1 cellular context compared by ENCODE assay signal in genomic region chr1:175073054-175073453, GRCh38.
TF ChIP-seq lines count a peak whose summit lies in the region.

No MANE protein-coding gene starts in this region.

TF ChIP-seq in HepG2, 621 proteins besides CTCF, POLR2A, EP300 and RAD21:
- TF ChIP-seq CEBPB (IDR thresholded peaks at IDR 0.05; ENCODE audit: borderline replicate concordance, low read depth, low read length), result peak; percentile 76
- TF ChIP-seq CEBPG (CRISPR knock-in tag; IDR thresholded peaks at IDR 0.05), result peak; percentile 47; the same call in 1 of the 2 replicates
- TF ChIP-seq TEAD2 (CRISPR knock-in tag; IDR thresholded peaks at IDR 0.05), result no peak
